In the genomic region with DNA sequence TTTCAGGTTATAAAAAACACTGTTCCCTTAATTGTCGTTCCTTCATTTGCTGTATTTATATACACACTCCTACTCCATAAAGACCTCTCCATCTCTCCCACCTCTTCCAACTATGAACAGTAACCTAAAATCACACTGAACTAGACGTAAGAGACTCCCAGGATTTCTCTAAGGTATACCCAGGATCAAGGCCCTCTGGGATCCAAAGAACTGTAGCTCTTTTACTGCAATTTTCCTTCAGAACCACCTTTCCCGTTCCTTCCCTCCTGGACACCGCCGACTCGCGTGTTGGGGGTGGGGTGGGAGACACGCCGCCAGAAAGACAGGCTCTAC, we compare ENCODE assay signal across 8 cellular contexts. TPM values are rescaled to one million over a fixed set of nuclear protein-coding genes. Genes with fewer than 3 reads are reported as not detected.
DNase-seq lines count a peak whose midpoint lies in the region; ATAC-seq and TF ChIP-seq lines count a peak whose summit lies in the region.

No MANE protein-coding gene starts in this region.

- ATAC-seq in activated CD4-positive, alpha-beta T cell treated with anti-CD3 and anti-CD28 coated beads for 36 hours, result no peak

- peaks cover 13% of the 10 kb centered on the region for H3K4me1 ChIP-seq in testis

- H3K4me1 Mint-ChIP-seq in activated CD4-positive, alpha-beta T cell treated with anti-CD3 and anti-CD28 coated beads for 36 hours, result peaks cover 25% of the 10 kb centered on the region
- peaks cover 31% of the 10 kb centered on the region for H3K4me1 Mint-ChIP-seq in activated T-helper 1 cell treated with anti-CD3 and anti-CD28 coated beads, Interleukin-12 subunit alpha, Interleukin-12 subunit beta, Interleukin-2, Interleukin-4 antibody, amounts not matched to agents 30 ng/mL and 10 ng/mL and 1 ng/mL, durations not matched to agents 14 hours and 24 hours and 36 hours (ENCODE audit: low read depth)

- TF ChIP-seq CTCF in testis (IDR thresholded peaks at IDR 0.05), result no peak

- WGBS in testis, 2 donors, result 0 to 2% methylated on average over 9 of the region's 9 CpGs

- H3K9me3 Mint-ChIP-seq in activated CD4-positive, alpha-beta T cell treated with anti-CD3 and anti-CD28 coated beads for 36 hours (ENCODE audit: low read depth), result no peaks in the 10 kb centered on the region
- no peaks in the 10 kb centered on the region for H3K9me3 Mint-ChIP-seq in activated T-helper 1 cell treated with anti-CD3 and anti-CD28 coated beads, Interleukin-12 subunit alpha, Interleukin-12 subunit beta, Interleukin-2, Interleukin-4 antibody, amounts not matched to agents 30 ng/mL and 10 ng/mL and 1 ng/mL, durations not matched to agents 14 hours and 24 hours and 36 hours

- intact Hi-C loops in activated CD4-positive, alpha-beta T cell treated with anti-CD3 and anti-CD28 coated beads for 36 hours (cut with DNase I, micrococcal nuclease), result loop anchor here (2.0 to 5.0 kb wide), 3 partner anchors 30 to 205 kb away; a partner anchor contains a TSS
- intact Hi-C loops in activated T-helper 1 cell treated with anti-CD3 and anti-CD28 coated beads, Interleukin-12 subunit alpha, Interleukin-12 subunit beta, Interleukin-2, Interleukin-4 antibody, amounts not matched to agents 30 ng/mL and 10 ng/mL and 1 ng/mL, durations not matched to agents 14 hours and 24 hours and 36 hours (cut with micrococcal nuclease), result loop anchor here (2.0 to 5.0 kb wide), 2 partner anchors 16 to 685 kb away; no protein-coding TSS in a partner anchor
- intact Hi-C loops in testis (cut with DNase I; ENCODE audit: low total_unique reads), result no loop called here

- H3K27me3 Mint-ChIP-seq in activated CD4-positive, alpha-beta T cell treated with anti-CD3 and anti-CD28 coated beads for 36 hours, result no peaks in the 10 kb centered on the region
- H3K27me3 Mint-ChIP-seq in activated T-helper 1 cell treated with anti-CD3 and anti-CD28 coated beads, Interleukin-12 subunit alpha, Interleukin-12 subunit beta, Interleukin-2, Interleukin-4 antibody, amounts not matched to agents 30 ng/mL and 10 ng/mL and 1 ng/mL, durations not matched to agents 14 hours and 24 hours and 36 hours (ENCODE audit: insufficient read depth), result no peaks in the 10 kb centered on the region

- peak overlapping the region; percentile 95 to 99 for H3K27ac ChIP-seq in testis

- CTCF ChIA-PET in activated CD4-positive, alpha-beta T cell treated with anti-CD3 and anti-CD28 coated beads for 36 hours (lab: Charles Lee), result interaction anchor here (0.8 to 3.5 kb wide), 3 partner anchors 29 to 34 kb away, joined by 3 to 12 read pairs (median 5); a partner anchor contains a TSS

- H3K27me3 ChIP-seq in testis, result no peaks in the 10 kb centered on the region

- peak overlapping the region; percentile 89 for H3K27ac Mint-ChIP-seq in activated CD4-positive, alpha-beta T cell treated with anti-CD3 and anti-CD28 coated beads for 36 hours
- peak overlapping the region; percentile 87 for H3K27ac Mint-ChIP-seq in activated T-helper 1 cell treated with anti-CD3 and anti-CD28 coated beads, Interleukin-12 subunit alpha, Interleukin-12 subunit beta, Interleukin-2, Interleukin-4 antibody, amounts not matched to agents 30 ng/mL and 10 ng/mL and 1 ng/mL, durations not matched to agents 14 hours and 24 hours and 36 hours

- H3K4me3 Mint-ChIP-seq in activated CD4-positive, alpha-beta T cell treated with anti-CD3 and anti-CD28 coated beads for 36 hours, result peak overlapping the region; percentile 88
- H3K4me3 Mint-ChIP-seq in activated T-helper 1 cell treated with anti-CD3 and anti-CD28 coated beads, Interleukin-12 subunit alpha, Interleukin-12 subunit beta, Interleukin-2, Interleukin-4 antibody, amounts not matched to agents 30 ng/mL and 10 ng/mL and 1 ng/mL, durations not matched to agents 14 hours and 24 hours and 36 hours, result peak overlapping the region; percentile 93

- no peak for TF ChIP-seq POLR2A in testis (IDR thresholded peaks at IDR 0.05)

- H3K36me3 Mint-ChIP-seq in activated CD4-positive, alpha-beta T cell treated with anti-CD3 and anti-CD28 coated beads for 36 hours (ENCODE audit: low read depth), result peaks cover 15% of the 10 kb centered on the region
- H3K36me3 Mint-ChIP-seq in activated T-helper 1 cell treated with anti-CD3 and anti-CD28 coated beads, Interleukin-12 subunit alpha, Interleukin-12 subunit beta, Interleukin-2, Interleukin-4 antibody, amounts not matched to agents 30 ng/mL and 10 ng/mL and 1 ng/mL, durations not matched to agents 14 hours and 24 hours and 36 hours (ENCODE audit: low read depth), result peaks cover 11% of the 10 kb centered on the region

- no peaks in the 10 kb centered on the region for H3K36me3 ChIP-seq in testis (ENCODE audit: low read depth, missing control alignments)

- H3K9me3 ChIP-seq in testis, result no peaks in the 10 kb centered on the region

- peak overlapping the region; percentile 88 to 99 for H3K4me3 ChIP-seq in testis

- DNase-seq in activated CD4-positive, alpha-beta T cell treated with anti-CD3 and anti-CD28 coated beads for 36 hours, result no peak
- no peak for DNase-seq in activated CD4-positive, alpha-beta T cell treated with anti-CD3 and anti-CD28 coated beads for 4 hours
- no peak for DNase-seq in activated T-helper 1 cell treated with anti-CD3 and anti-CD28 coated beads, Interleukin-12 subunit alpha, Interleukin-12 subunit beta, Interleukin-2, Interleukin-4 antibody, amounts not matched to agents 30 ng/mL and 10 ng/mL and 1 ng/mL, durations not matched to agents 14 hours and 24 hours and 36 hours (ENCODE audit: low spot score)
- peak; percentile 56 for DNase-seq in inferior parietal cortex (ENCODE audit: extremely low spot score)
- DNase-seq in testis, result no peak
- no peak for DNase-seq in NCI-H526 (lab: John Stamatoyannopoulos, UW)
- DNase-seq in AML-193 (lab: John Stamatoyannopoulos, UW), result no peak
- no peak for DNase-seq in ureter (ENCODE audit: low spot score)

- POLR2A ChIA-PET in activated CD4-positive, alpha-beta T cell treated with anti-CD3 and anti-CD28 coated beads for 36 hours (lab: Charles Lee), result interaction anchor here (1.7 to 1.8 kb wide), 2 partner anchors 32 to 172 kb away, joined by 5 to 7 read pairs; a partner anchor contains a TSS

RNA-seq across cellular contexts. Expression of a gene that starts 0.7 kb away (rescaled TPM):
- 10 to 100 TPM; 21.2 to 23.5 TPM for total RNA-seq in activated CD4-positive, alpha-beta T cell treated with anti-CD3 and anti-CD28 coated beads for 36 hours
- total RNA-seq in activated T-helper 1 cell treated with anti-CD3 and anti-CD28 coated beads, Interleukin-12 subunit alpha, Interleukin-12 subunit beta, Interleukin-2, Interleukin-4 antibody, amounts not matched to agents 30 ng/mL and 10 ng/mL and 1 ng/mL, durations not matched to agents 14 hours and 24 hours and 36 hours, result 33.1 and 34.0 TPM in 2 replicates
- total RNA-seq in testis (10 to 100 TPM; 35.0 to 38.7 TPM), ureter (46.2 TPM)
- polyA plus RNA-seq in testis (ENCODE audit: insufficient read depth, low read depth, low replicate concordance), result 17.4 TPM

RNA-seq across cellular contexts. Expression of a gene that starts 29.1 kb away (rescaled TPM):
- 10 to 100 TPM; 80.5 to 89.4 TPM for total RNA-seq in activated CD4-positive, alpha-beta T cell treated with anti-CD3 and anti-CD28 coated beads for 36 hours
- 81.3 and 90.5 TPM in 2 replicates for total RNA-seq in activated T-helper 1 cell treated with anti-CD3 and anti-CD28 coated beads, Interleukin-12 subunit alpha, Interleukin-12 subunit beta, Interleukin-2, Interleukin-4 antibody, amounts not matched to agents 30 ng/mL and 10 ng/mL and 1 ng/mL, durations not matched to agents 14 hours and 24 hours and 36 hours
- 10 to 100 TPM; 28.3 to 32.2 TPM for total RNA-seq in testis
- polyA plus RNA-seq in testis (ENCODE audit: insufficient read depth, low read depth, low replicate concordance), result 14.8 TPM
- 51.4 TPM for total RNA-seq in ureter

RNA-seq across cellular contexts. Expression of a gene that starts 32.3 kb away (rescaled TPM):
- 10 to 100 TPM; 90.1 to 91.3 TPM for total RNA-seq in activated CD4-positive, alpha-beta T cell treated with anti-CD3 and anti-CD28 coated beads for 36 hours
- total RNA-seq in activated T-helper 1 cell treated with anti-CD3 and anti-CD28 coated beads, Interleukin-12 subunit alpha, Interleukin-12 subunit beta, Interleukin-2, Interleukin-4 antibody, amounts not matched to agents 30 ng/mL and 10 ng/mL and 1 ng/mL, durations not matched to agents 14 hours and 24 hours and 36 hours, result 88.8 and 92.3 TPM in 2 replicates
- total RNA-seq in testis (100 to 1,000 TPM; 196 to 220 TPM), ureter (56.0 TPM)
- polyA plus RNA-seq in testis (ENCODE audit: insufficient read depth, low read depth, low replicate concordance), result 192 TPM
